In genomic region chr17:4849011-4849536, GRCh38 we compare ENCODE assay signal across 1 cellular context.
TF ChIP-seq lines count a peak whose summit lies in the region.

No MANE protein-coding gene starts in this region.

TF ChIP-seq in WTC11, 78 proteins besides CTCF, POLR2A, EP300 and RAD21 (continued from another document):
- no peak for TF ChIP-seq AFF4 (CRISPR knock-in tag; IDR thresholded peaks at IDR 0.05; ENCODE audit: borderline replicate concordance)
- no peak for TF ChIP-seq TCF7 (CRISPR knock-in tag; IDR thresholded peaks at IDR 0.05; ENCODE audit: low read depth)
- no peak for TF ChIP-seq CDX4 (CRISPR knock-in tag; IDR thresholded peaks at IDR 0.05; ENCODE audit: borderline replicate concordance)
- TF ChIP-seq SMAD3 (CRISPR knock-in tag; IDR thresholded peaks at IDR 0.05; ENCODE audit: borderline replicate concordance): no peak
- TF ChIP-seq TP53 (CRISPR knock-in tag; IDR thresholded peaks at IDR 0.05): no peak
- TF ChIP-seq ZNF138 (CRISPR knock-in tag; conservative IDR thresholded peaks at IDR 0.05): no peak
TF ChIP-seq in WTC11: peak in this region for 0.
